Comparison of ENCODE assay signal across 16 cellular contexts in the genomic region with DNA sequence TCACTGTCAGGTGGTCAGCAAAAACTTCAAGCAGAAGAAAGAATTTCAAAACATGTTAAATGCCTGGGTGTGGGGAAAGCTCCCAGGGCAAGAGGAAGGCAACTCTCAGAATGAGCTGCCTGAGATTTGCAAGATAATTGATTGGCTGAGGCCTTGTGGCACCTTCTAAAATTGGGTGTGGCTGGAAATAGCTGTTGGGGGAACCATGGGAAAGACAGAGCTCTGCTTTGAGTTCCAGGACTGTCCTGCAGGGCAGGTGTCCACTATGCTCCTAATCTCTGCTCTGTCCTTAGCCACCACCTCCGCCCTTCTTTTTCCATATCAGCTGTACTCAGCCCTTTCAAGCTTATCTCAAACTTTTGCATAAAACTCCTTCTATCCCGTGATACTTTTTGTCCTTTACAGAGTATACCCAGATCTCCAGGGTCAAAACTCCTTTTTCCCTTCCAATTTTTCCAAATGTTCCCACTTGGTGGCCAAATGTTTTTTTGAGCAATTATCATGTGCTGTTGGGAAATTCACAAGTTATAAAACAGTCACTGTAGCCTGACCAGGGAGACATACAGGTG. TPM values are rescaled to one million over a fixed set of nuclear protein-coding genes. Genes with fewer than 3 reads are reported as not detected.
DNase-seq lines count a peak whose midpoint lies in the region; ATAC-seq, FAIRE-seq and TF ChIP-seq lines count a peak whose summit lies in the region.
"Had no signal": no experiment of that assay in that cellular context is flagged by ENCODE, and none has a peak within 500 bp of the region (broad histone marks: within the 10 kb centered on the region; RNA-seq: fewer than 3 reads in every experiment).

No MANE protein-coding gene starts in this region.

- no peak for TF ChIP-seq CTCF in cardiac muscle cell (IDR thresholded peaks at IDR 0.05; ENCODE audit: low read depth, low read length)
- peak; percentile 9 for TF ChIP-seq CTCF in thoracic aorta (IDR thresholded peaks at IDR 0.05)

- intact Hi-C loops in Right ventricle myocardium superior (cut with DNase I) = no loop called here

- H3K4me1 ChIP-seq in cardiac muscle cell (ENCODE audit: low read depth) = peaks cover 7% of the 10 kb centered on the region
- no peaks in the 10 kb centered on the region for H3K4me1 ChIP-seq in thoracic aorta (ENCODE audit: control insufficient read depth in 1 of 2, low read depth in 2 of 2)
- H3K4me1 ChIP-seq: colonic mucosa had no signal

- TF ChIP-seq POLR2A in GM12891 (IDR thresholded peaks at IDR 0.05; ENCODE audit: low read depth, low read length) = no peak

- H3K4me3 ChIP-seq in cardiac muscle cell = no peak overlapping the region
- no peak overlapping the region for H3K4me3 ChIP-seq in thoracic aorta
- H3K4me3 ChIP-seq: colonic mucosa had no signal

- peak overlapping the region; percentile 58 to 65 for H3K27ac Mint-ChIP-seq in activated naive CD4-positive, alpha-beta T cell treated with anti-CD3 and anti-CD28 coated beads, Interleukin-2, amount 50 U/mL, for 72 hours

- no peaks in the 10 kb centered on the region for H3K36me3 Mint-ChIP-seq in activated naive CD4-positive, alpha-beta T cell treated with anti-CD3 and anti-CD28 coated beads, Interleukin-2, amount 50 U/mL, for 72 hours
- H3K36me3 Mint-ChIP-seq: naive thymus-derived CD8-positive, alpha-beta T cell had no signal

- H3K9me3 ChIP-seq in cardiac muscle cell (ENCODE audit: low read depth) (no peaks in the 10 kb centered on the region), thoracic aorta (no peaks in the 10 kb centered on the region)
- H3K9me3 ChIP-seq: colonic mucosa had no signal

- H3K27ac ChIP-seq in cardiac muscle cell (peak overlapping the region; percentile 59), thoracic aorta (no peak overlapping the region)
- H3K27ac ChIP-seq: colonic mucosa had no signal

- peaks cover 4 to 11% of the 10 kb centered on the region in 2 donors for H3K9me3 Mint-ChIP-seq in activated naive CD4-positive, alpha-beta T cell treated with anti-CD3 and anti-CD28 coated beads, Interleukin-2, amount 50 U/mL, for 72 hours
- H3K9me3 Mint-ChIP-seq: naive thymus-derived CD8-positive, alpha-beta T cell had no signal

- no peak for ATAC-seq in Right ventricle myocardium superior (ENCODE audit: poor library complexity)
- no peak for ATAC-seq in activated naive CD4-positive, alpha-beta T cell treated with anti-CD3 and anti-CD28 coated beads, Interleukin-2, amount 50 U/mL, for 72 hours
- ATAC-seq in left lobe of liver = peak; percentile 57
- no peak for ATAC-seq in thoracic aorta (ENCODE audit: insufficient number of reproducible peaks, low FRiP score, low read depth)
- ATAC-seq in GM19467 (IDR thresholded peaks at IDR 0.05; ENCODE audit: unreplicated experiment) = no peak
- ATAC-seq: naive thymus-derived CD8-positive, alpha-beta T cell had no signal

- no peak for FAIRE-seq in GM12891 (lab: Jason Lieb, UNC)
- FAIRE-seq: GM19239 had no signal

- H3K27me3 ChIP-seq in cardiac muscle cell = no peaks in the 10 kb centered on the region
- no peaks in the 10 kb centered on the region for H3K27me3 ChIP-seq in thoracic aorta (replicated peaks; ENCODE audit: insufficient read depth)
- H3K27me3 ChIP-seq: colonic mucosa had no signal

- no peaks in the 10 kb centered on the region for H3K36me3 ChIP-seq in cardiac muscle cell
- H3K36me3 ChIP-seq in thoracic aorta = no peaks in the 10 kb centered on the region
- H3K36me3 ChIP-seq: colonic mucosa had no signal

- DNase-seq in cardiac muscle cell (ENCODE audit: low read depth in 1 of 2, low spot score in 1 of 2) (no peak), Right ventricle myocardium superior (no peak), left lobe of liver (ENCODE audit: low spot score) (peak; percentile 61), thoracic aorta (ENCODE audit: low spot score) (no peak), GM12891 (ENCODE audit: insufficient read length, low spot score) (no peak)
- no peak for DNase-seq in activated naive CD4-positive, alpha-beta T cell treated with anti-CD3 and anti-CD28 coated beads, Interleukin-2, amount 50 U/mL, for 72 hours (ENCODE audit: low spot score in 2 of 2)
- DNase-seq in activated CD4-positive, alpha-beta T cell treated with anti-CD3 and anti-CD28 coated beads, Interleukin-2, amount 50 U/mL, for 48 hours = no peak
- DNase-seq: activated CD4-positive, CD25-positive, alpha-beta regulatory T cell; amygdala; colonic mucosa; GF-D8; naive thymus-derived CD8-positive, alpha-beta T cell; NCI-H1694 treated with DMSO at 0.1 percent for 48 hours; NCI-H510A treated with DMSO at 0.1 percent for 48 hours had no signal

TF ChIP-seq in GM12891, 5 proteins besides CTCF, POLR2A, EP300 and RAD21:
- TF ChIP-seq POU2F2 (IDR thresholded peaks at IDR 0.05; ENCODE audit: low read depth, low read length) = no peak
- TF ChIP-seq PAX5 (IDR thresholded peaks at IDR 0.05; ENCODE audit: insufficient read depth, low read length, severe bottlenecking) = no peak
- TF ChIP-seq SPI1 (IDR thresholded peaks at IDR 0.05; ENCODE audit: low read depth, low read length) = no peak
- TF ChIP-seq POLR2AphosphoS5 (IDR thresholded peaks at IDR 0.05; ENCODE audit: low read depth, low read length) = no peak
- no peak for TF ChIP-seq TAF1 (IDR thresholded peaks at IDR 0.05; ENCODE audit: low read depth, low read length)

RNA-seq across cellular contexts. Expression of gene PPP2R5A, which starts 23.8 kb away (rescaled TPM):
- total RNA-seq in cardiac muscle cell (51.7 and 70.4 TPM in 2 replicates), Right ventricle myocardium superior (77.9 TPM), left lobe of liver (37.6 TPM), thoracic aorta (10 to 100 TPM; 46.1 to 50.6 TPM)
- polyA plus RNA-seq in cardiac muscle cell = 65.0 and 67.4 TPM in 2 replicates
- 10 to 100 TPM; 28.1 to 33.1 TPM for total RNA-seq in activated naive CD4-positive, alpha-beta T cell treated with anti-CD3 and anti-CD28 coated beads, Interleukin-2, amount 50 U/mL, for 72 hours
- 20.7 TPM for polyA plus RNA-seq in GM12891 (2012; ENCODE audit: low read depth, missing spikeins)
